ENCODE assay signal across 1 cellular context in the genomic region with DNA sequence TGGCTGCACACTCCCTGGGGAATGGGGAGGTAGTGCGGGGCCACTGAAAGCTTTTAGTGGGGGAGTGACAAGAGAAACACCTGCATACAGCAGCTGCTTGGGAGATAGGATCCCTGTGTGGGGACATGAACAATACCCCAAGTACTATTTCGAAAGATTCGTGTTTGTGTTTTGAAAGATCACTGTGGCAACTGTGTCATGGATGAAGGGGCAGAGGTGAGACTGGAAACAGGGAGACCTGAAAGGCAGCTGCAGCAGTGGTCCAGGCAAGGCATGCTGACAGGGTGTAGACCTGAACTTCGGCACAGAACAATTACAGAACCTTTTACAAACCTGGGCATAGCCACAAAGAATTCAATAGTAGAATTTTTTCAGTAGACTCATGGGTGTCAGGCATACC.
TF ChIP-seq lines count a peak whose summit lies in the region.

No MANE protein-coding gene starts in this region.

TF ChIP-seq in K562, 482 proteins besides CTCF, POLR2A, EP300 and RAD21 (continued from another document):
- TF ChIP-seq, protein P1, sequence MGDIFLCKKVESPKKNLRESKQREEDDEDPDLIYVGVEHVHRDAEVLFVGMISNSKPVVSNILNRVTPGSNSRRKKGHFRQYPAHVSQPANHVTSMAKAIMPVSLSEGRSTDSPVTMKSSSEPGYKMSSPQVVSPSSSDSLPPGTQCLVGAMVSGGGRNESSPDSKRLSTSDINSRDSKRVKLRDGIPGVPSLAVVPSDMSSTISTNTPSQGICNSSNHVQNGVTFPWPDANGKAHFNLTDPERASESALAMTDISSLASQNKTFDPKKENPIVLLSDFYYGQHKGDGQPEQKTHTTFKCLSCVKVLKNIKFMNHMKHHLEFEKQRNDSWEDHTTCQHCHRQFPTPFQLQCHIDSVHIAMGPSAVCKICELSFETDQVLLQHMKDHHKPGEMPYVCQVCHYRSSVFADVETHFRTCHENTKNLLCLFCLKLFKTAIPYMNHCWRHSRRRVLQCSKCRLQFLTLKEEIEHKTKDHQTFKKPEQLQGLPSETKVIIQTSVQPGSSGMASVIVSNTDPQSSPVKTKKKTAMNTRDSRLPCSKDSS (IDR thresholded peaks at IDR 0.05; ENCODE audit: low read depth, partially characterized antibody), result no peak
- TF ChIP-seq, protein P2, sequence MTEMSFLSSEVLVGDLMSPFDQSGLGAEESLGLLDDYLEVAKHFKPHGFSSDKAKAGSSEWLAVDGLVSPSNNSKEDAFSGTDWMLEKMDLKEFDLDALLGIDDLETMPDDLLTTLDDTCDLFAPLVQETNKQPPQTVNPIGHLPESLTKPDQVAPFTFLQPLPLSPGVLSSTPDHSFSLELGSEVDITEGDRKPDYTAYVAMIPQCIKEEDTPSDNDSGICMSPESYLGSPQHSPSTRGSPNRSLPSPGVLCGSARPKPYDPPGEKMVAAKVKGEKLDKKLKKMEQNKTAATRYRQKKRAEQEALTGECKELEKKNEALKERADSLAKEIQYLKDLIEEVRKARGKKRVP (CRISPR knock-in tag; IDR thresholded peaks at IDR 0.05), result no peak
- TF ChIP-seq, protein P3, sequence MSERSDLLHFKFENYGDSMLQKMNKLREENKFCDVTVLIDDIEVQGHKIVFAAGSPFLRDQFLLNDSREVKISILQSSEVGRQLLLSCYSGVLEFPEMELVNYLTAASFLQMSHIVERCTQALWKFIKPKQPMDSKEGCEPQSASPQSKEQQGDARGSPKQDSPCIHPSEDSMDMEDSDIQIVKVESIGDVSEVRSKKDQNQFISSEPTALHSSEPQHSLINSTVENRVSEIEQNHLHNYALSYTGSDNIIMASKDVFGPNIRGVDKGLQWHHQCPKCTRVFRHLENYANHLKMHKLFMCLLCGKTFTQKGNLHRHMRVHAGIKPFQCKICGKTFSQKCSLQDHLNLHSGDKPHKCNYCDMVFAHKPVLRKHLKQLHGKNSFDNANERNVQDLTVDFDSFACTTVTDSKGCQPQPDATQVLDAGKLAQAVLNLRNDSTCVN (CRISPR knock-in tag; IDR thresholded peaks at IDR 0.05), result no peak
- peak; percentile 65 for TF ChIP-seq CBFA2T2 (conservative IDR thresholded peaks at IDR 0.05)
- no peak for TF ChIP-seq SMARCA5 (IDR thresholded peaks at IDR 0.05)
- no peak for TF ChIP-seq ZNF263 (CRISPR knock-in tag; IDR thresholded peaks at IDR 0.05; ENCODE audit: borderline replicate concordance)
- no peak for TF ChIP-seq STAG1 (CRISPR knock-in tag; IDR thresholded peaks at IDR 0.05; ENCODE audit: borderline replicate concordance)
- TF ChIP-seq ZNF274 (IDR thresholded peaks at IDR 0.05; ENCODE audit: borderline replicate concordance, low read depth, low read length), result no peak
